8 cellular contexts compared by ENCODE assay signal in the genomic region with DNA sequence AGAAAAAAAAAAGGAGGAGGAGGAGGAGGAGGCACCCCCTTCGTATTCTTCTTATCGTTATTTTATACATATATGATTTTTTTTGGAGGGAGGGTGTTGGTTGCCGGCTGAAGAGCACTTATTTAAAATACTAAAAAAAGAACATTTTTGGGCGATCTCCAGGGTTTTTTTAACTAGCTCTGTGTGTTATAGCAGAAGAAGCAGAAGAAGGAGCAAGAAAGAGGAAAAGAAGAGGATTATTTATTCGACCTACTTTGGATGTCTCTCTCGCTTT. TPM values are rescaled to one million over a fixed set of nuclear protein-coding genes. Genes with fewer than 3 reads are reported as not detected.
A peak's percentile ranks its signal among the peaks of the same experiment; 100 is the strongest.
DNase-seq lines count a peak whose midpoint lies in the region; ATAC-seq, FAIRE-seq and TF ChIP-seq lines count a peak whose summit lies in the region.

No MANE protein-coding gene starts in this region.

- DNase-seq in activated T-cell treated with anti-CD3 and anti-CD28 coated beads, Interleukin-2, amount 50 U/mL, for 72 hours, result no peak
- no peak for DNase-seq in activated T-cell treated with anti-CD3 and anti-CD28 coated beads, Interleukin-2, amount 50 U/mL, for 48 hours
- DNase-seq in activated naive CD8-positive, alpha-beta T cell treated with anti-CD3 and anti-CD28 coated beads, Interleukin-2, amount 10 ng/mL, durations not matched to agents 7 days and 5 days, result no peak
- no peak for DNase-seq in keratinocyte (ENCODE audit: low read depth, low spot score)
- DNase-seq in tibial nerve (ENCODE audit: low spot score in 2 of 2), result no peak
- no peak for DNase-seq in CD4-positive, alpha-beta memory T cell
- DNase-seq in A172 (ENCODE audit: low spot score), result no peak

- peak overlapping the region in 2 of 3 experiments; percentile 2 to 27 for H3K4me3 ChIP-seq in keratinocyte (ENCODE audit: control insufficient read depth in 2 of 3, extremely low read depth in 1 of 3, insufficient read depth in 2 of 3, low read depth in 1 of 3, low read length in 3 of 3)
- peak overlapping the region; percentile 58 to 94 (median 72) for H3K4me3 ChIP-seq in tibial nerve
- peak overlapping the region in 1 of 2 donors; percentile 18 for H3K4me3 ChIP-seq in CD4-positive, alpha-beta memory T cell (ENCODE audit: low read length in 2 of 2)

- dilution Hi-C loops in keratinocyte (cut with MboI; ENCODE audit: extremely low pct_ligation_motif_present, low sequenced_read_pairs), result no loop called here

- POLR2A ChIA-PET in activated naive CD8-positive, alpha-beta T cell treated with anti-CD3 and anti-CD28 coated beads, Interleukin-2, amount 10 ng/mL, durations not matched to agents 7 days and 5 days (lab: Charles Lee), result no interaction called here
- POLR2A ChIA-PET in CD4-positive, alpha-beta memory T cell (lab: Charles Lee; ENCODE audit: partially characterized antibody), result interaction anchor here (1.3 kb wide), 1 partner anchor 28 kb away, joined by 4 read pairs; no protein-coding TSS in a partner anchor

- WGBS in tibial nerve, 2 donors, result 1 to 2% methylated on average over 6 of the region's 6 CpGs

- intact Hi-C loops in CD4-positive, alpha-beta memory T cell (cut with micrococcal nuclease), result loop anchor here (5.0 to 10.0 kb wide), 3 partner anchors 529 to 1269 kb away; a partner anchor contains a TSS

- H3K79me2 ChIP-seq in keratinocyte (ENCODE audit: control insufficient read depth, insufficient read depth, low read length), result no peaks in the 10 kb centered on the region

- H4K20me1 ChIP-seq in keratinocyte (ENCODE audit: control insufficient read depth, extremely low read depth, insufficient read depth, low read length), result no peaks in the 10 kb centered on the region

- no peak for TF ChIP-seq POLR2A in tibial nerve (IDR thresholded peaks at IDR 0.05)

- H3K9me3 ChIP-seq in keratinocyte (ENCODE audit: control insufficient read depth, low read depth, low read length) (peaks cover 8% of the 10 kb centered on the region), tibial nerve (no peaks in the 10 kb centered on the region)
- H3K9me3 ChIP-seq in CD4-positive, alpha-beta memory T cell (ENCODE audit: control insufficient read depth in 1 of 2, low read length in 2 of 2), result no peaks in the 10 kb centered on the region

- no peaks in the 10 kb centered on the region for H3K9me3 Mint-ChIP-seq in activated T-cell treated with anti-CD3 and anti-CD28 coated beads, Interleukin-2, amount 50 U/mL, for 72 hours
- H3K9me3 Mint-ChIP-seq in activated naive CD8-positive, alpha-beta T cell treated with anti-CD3 and anti-CD28 coated beads, Interleukin-2, amount 10 ng/mL, durations not matched to agents 7 days and 5 days, result no peaks in the 10 kb centered on the region
- peaks cover 0 to 17% (median 9%) of the 10 kb centered on the region in 8 donors for H3K9me3 Mint-ChIP-seq in CD4-positive, alpha-beta memory T cell

- CTCF ChIA-PET in CD4-positive, alpha-beta memory T cell (lab: Charles Lee; ENCODE audit: partially characterized antibody), result interaction anchor here (1.0 to 1.7 kb wide), 3 partner anchors 8 to 217 kb away, joined by 3 to 13 read pairs (median 4); no protein-coding TSS in a partner anchor

- H3K27me3 ChIP-seq in keratinocyte (ENCODE audit: control insufficient read depth, extremely low read depth, insufficient read depth, low read length) (peaks cover 76% of the 10 kb centered on the region), tibial nerve (peaks cover 0 to 14% of the 10 kb centered on the region in 2 donors)
- H3K27me3 ChIP-seq in CD4-positive, alpha-beta memory T cell (ENCODE audit: insufficient read depth, low read length), result peaks cover 72% of the 10 kb centered on the region

- no peak overlapping the region for H3K27ac ChIP-seq in keratinocyte (ENCODE audit: control insufficient read depth, insufficient read depth, low read length)
- H3K27ac ChIP-seq in tibial nerve, result peak overlapping the region; percentile 84 to 95 (median 86)
- no peak overlapping the region for H3K27ac ChIP-seq in CD4-positive, alpha-beta memory T cell (ENCODE audit: low read depth, low read length)

- no peak for TF ChIP-seq EP300 in tibial nerve (IDR thresholded peaks at IDR 0.05)

- TF ChIP-seq CTCF in keratinocyte (optimal IDR thresholded peaks at IDR 0.05 in 1 of 3, IDR thresholded peaks at IDR 0.05 in 1 of 3, conservative IDR thresholded peaks at IDR 0.05 in 1 of 3; ENCODE audit: extremely low read depth in 1 of 3, insufficient read depth in 2 of 3, low read length in 3 of 3) (no peak), tibial nerve (IDR thresholded peaks at IDR 0.05) (no peak)

- no peak overlapping the region for H3K4me3 Mint-ChIP-seq in activated T-cell treated with anti-CD3 and anti-CD28 coated beads, Interleukin-2, amount 50 U/mL, for 72 hours
- peak overlapping the region; percentile 56 for H3K4me3 Mint-ChIP-seq in activated naive CD8-positive, alpha-beta T cell treated with anti-CD3 and anti-CD28 coated beads, Interleukin-2, amount 10 ng/mL, durations not matched to agents 7 days and 5 days
- peak overlapping the region in 3 of 8 donors; percentile 68 to 81 (median 80) for H3K4me3 Mint-ChIP-seq in CD4-positive, alpha-beta memory T cell

- H3K9me1 ChIP-seq in keratinocyte (ENCODE audit: control insufficient read depth, extremely low read depth, insufficient read depth, low read length), result no peaks in the 10 kb centered on the region

- H3K4me2 ChIP-seq in keratinocyte (ENCODE audit: control insufficient read depth, extremely low read depth, insufficient read depth, low read depth, low read length), result peak overlapping the region; percentile 75

- no peaks in the 10 kb centered on the region for H3K36me3 ChIP-seq in keratinocyte (ENCODE audit: control insufficient read depth in 2 of 2, extremely low read depth in 1 of 2, insufficient read depth in 2 of 2, low read length in 2 of 2)
- H3K36me3 ChIP-seq in tibial nerve, result peaks cover 0 to 8% (median 0%) of the 10 kb centered on the region in 3 donors
- no peaks in the 10 kb centered on the region for H3K36me3 ChIP-seq in CD4-positive, alpha-beta memory T cell (ENCODE audit: insufficient read depth, low read length)

- H3K27ac Mint-ChIP-seq in activated T-cell treated with anti-CD3 and anti-CD28 coated beads, Interleukin-2, amount 50 U/mL, for 72 hours, result peak overlapping the region; percentile 79
- no peak overlapping the region for H3K27ac Mint-ChIP-seq in activated naive CD8-positive, alpha-beta T cell treated with anti-CD3 and anti-CD28 coated beads, Interleukin-2, amount 10 ng/mL, durations not matched to agents 7 days and 5 days
- H3K27ac Mint-ChIP-seq in CD4-positive, alpha-beta memory T cell, result no peak overlapping the region

- H3K4me1 ChIP-seq in keratinocyte (ENCODE audit: control insufficient read depth, extremely low read depth, insufficient read depth, low read length) (peaks cover 8% of the 10 kb centered on the region), tibial nerve (peaks cover 0 to 9% (median 4%) of the 10 kb centered on the region in 4 donors)
- peaks cover 50% of the 10 kb centered on the region for H3K4me1 ChIP-seq in CD4-positive, alpha-beta memory T cell (ENCODE audit: insufficient read depth, low read length)

- peaks cover 39% of the 10 kb centered on the region for H3K27me3 Mint-ChIP-seq in activated T-cell treated with anti-CD3 and anti-CD28 coated beads, Interleukin-2, amount 50 U/mL, for 72 hours (ENCODE audit: low read depth)
- H3K27me3 Mint-ChIP-seq in activated naive CD8-positive, alpha-beta T cell treated with anti-CD3 and anti-CD28 coated beads, Interleukin-2, amount 10 ng/mL, durations not matched to agents 7 days and 5 days, result peaks cover 45% of the 10 kb centered on the region
- peaks cover 37 to 39% of the 10 kb centered on the region in 2 donors for H3K27me3 Mint-ChIP-seq in CD4-positive, alpha-beta memory T cell

- H3K4me1 Mint-ChIP-seq in activated T-cell treated with anti-CD3 and anti-CD28 coated beads, Interleukin-2, amount 50 U/mL, for 72 hours (ENCODE audit: low read depth), result peaks cover 28% of the 10 kb centered on the region
- H3K4me1 Mint-ChIP-seq in activated naive CD8-positive, alpha-beta T cell treated with anti-CD3 and anti-CD28 coated beads, Interleukin-2, amount 10 ng/mL, durations not matched to agents 7 days and 5 days, result peaks cover 21% of the 10 kb centered on the region
- peaks cover 16 to 40% (median 24%) of the 10 kb centered on the region in 4 donors for H3K4me1 Mint-ChIP-seq in CD4-positive, alpha-beta memory T cell

- H3K9ac ChIP-seq in keratinocyte (ENCODE audit: control insufficient read depth, extremely low read depth, insufficient read depth, low read length), result no peak overlapping the region

- no peak for ATAC-seq in activated T-cell treated with anti-CD3 and anti-CD28 coated beads, Interleukin-2, amount 50 U/mL, for 72 hours (replicated peaks in 1 of 2)
- no peak for ATAC-seq in activated naive CD8-positive, alpha-beta T cell treated with anti-CD3 and anti-CD28 coated beads, Interleukin-2, amount 10 ng/mL, durations not matched to agents 7 days and 5 days (ENCODE audit: low read depth)
- ATAC-seq in GM19023 (IDR thresholded peaks at IDR 0.05; ENCODE audit: unreplicated experiment), result no peak

- H2AFZ ChIP-seq in keratinocyte (ENCODE audit: control insufficient read depth, low read length), result no peak overlapping the region

- peaks cover 4% of the 10 kb centered on the region in 2 donors for H3K36me3 Mint-ChIP-seq in activated T-cell treated with anti-CD3 and anti-CD28 coated beads, Interleukin-2, amount 50 U/mL, for 72 hours (ENCODE audit: insufficient read depth in 2 of 2)
- H3K36me3 Mint-ChIP-seq in activated naive CD8-positive, alpha-beta T cell treated with anti-CD3 and anti-CD28 coated beads, Interleukin-2, amount 10 ng/mL, durations not matched to agents 7 days and 5 days, result peaks cover 3% of the 10 kb centered on the region
- H3K36me3 Mint-ChIP-seq in CD4-positive, alpha-beta memory T cell, result peaks cover 1 to 5% of the 10 kb centered on the region in 2 donors

- FAIRE-seq in keratinocyte (lab: Jason Lieb, UNC), result no peak

RNA-seq across cellular contexts. Expression of a gene that starts 0.4 kb away (rescaled TPM):
- not detected for total RNA-seq in activated T-cell treated with anti-CD3 and anti-CD28 coated beads, Interleukin-2, amount 50 U/mL, for 72 hours
- total RNA-seq in activated naive CD8-positive, alpha-beta T cell treated with anti-CD3 and anti-CD28 coated beads, Interleukin-2, amount 10 ng/mL, durations not matched to agents 7 days and 5 days, result not detected
- polyA plus RNA-seq in keratinocyte, result 0.03 TPM in 1 of 3 replicates, not detected in the others
- polyA plus RNA-seq in keratinocyte (2011; ENCODE audit: low read depth), result not detected
- 0.06 TPM in 1 of 2 replicates, not detected in the other for polyA plus RNA-seq in keratinocyte (2011; cell fraction: cytosol; rRNA removed)
- polyA plus RNA-seq in keratinocyte (2011; cell fraction: nucleus; rRNA removed), result 0.05 and 0.13 TPM in 2 replicates
- polyA plus RNA-seq in keratinocyte (2012; ENCODE audit: low replicate concordance), result not detected in 2 replicates
- 0.43 TPM in 1 of 3 replicates, not detected in the others for polyA minus RNA-seq in keratinocyte
- polyA minus RNA-seq in keratinocyte (2011; cell fraction: cytosol; rRNA and poly(A)+ RNA removed), result 2.7 TPM
- 0.53 and 0.54 TPM in 2 replicates for polyA minus RNA-seq in keratinocyte (2011; cell fraction: nucleus; rRNA and poly(A)+ RNA removed)
- 10 to 100 TPM; 64.9 to 81.3 (median 67.6) TPM for total RNA-seq in tibial nerve
- not detected for total RNA-seq in CD4-positive, alpha-beta memory T cell
- not detected for polyA plus RNA-seq in CD4-positive, alpha-beta memory T cell
- 6.9 and 10.0 TPM in 2 replicates for total RNA-seq in A172 (2014; rRNA removed; shearing (Covaris generic))

RNA-seq across cellular contexts. Expression of a gene that starts 2.4 kb away (rescaled TPM):
- under 1 TPM; 0.41 to 0.93 TPM for total RNA-seq in activated T-cell treated with anti-CD3 and anti-CD28 coated beads, Interleukin-2, amount 50 U/mL, for 72 hours
- not detected for total RNA-seq in activated naive CD8-positive, alpha-beta T cell treated with anti-CD3 and anti-CD28 coated beads, Interleukin-2, amount 10 ng/mL, durations not matched to agents 7 days and 5 days
- 0.06 to 0.33 TPM (median 0.25 TPM) in 3 replicates for polyA plus RNA-seq in keratinocyte
- not detected for polyA plus RNA-seq in keratinocyte (2011; ENCODE audit: low read depth)
- 0.19 and 0.61 TPM in 2 replicates for polyA plus RNA-seq in keratinocyte (2011; cell fraction: cytosol; rRNA removed)
- 0.49 and 0.65 TPM in 2 replicates for polyA plus RNA-seq in keratinocyte (2011; cell fraction: nucleus; rRNA removed)
- 0.17 TPM in 1 of 2 replicates, not detected in the other for polyA plus RNA-seq in keratinocyte (2012; ENCODE audit: low replicate concordance)
- polyA minus RNA-seq in keratinocyte, result 0.06 to 0.07 TPM in 2 of 3 replicates, not detected in the other
- not detected for polyA minus RNA-seq in keratinocyte (2011; cell fraction: cytosol; rRNA and poly(A)+ RNA removed)
- 0.21 and 0.70 TPM in 2 replicates for polyA minus RNA-seq in keratinocyte (2011; cell fraction: nucleus; rRNA and poly(A)+ RNA removed)
- 10 to 100 TPM; 13.5 to 38.4 (median 35.4) TPM for total RNA-seq in tibial nerve
- not detected for total RNA-seq in CD4-positive, alpha-beta memory T cell
- not detected for polyA plus RNA-seq in CD4-positive, alpha-beta memory T cell
- 9.8 and 24.4 TPM in 2 replicates for total RNA-seq in A172 (2014; rRNA removed; shearing (Covaris generic))

Comparison
In these comparisons a context has a peak if more than half of its experiments do, and no peak if none do; other contexts are left out.
1. H3K27ac ChIP-seq: peak in tibial nerve (4 of 4); none in keratinocyte (single experiment) and CD4-positive, alpha-beta memory T cell (single experiment).